Comparison of ENCODE assay signal across 8 cellular contexts in the genomic region with DNA sequence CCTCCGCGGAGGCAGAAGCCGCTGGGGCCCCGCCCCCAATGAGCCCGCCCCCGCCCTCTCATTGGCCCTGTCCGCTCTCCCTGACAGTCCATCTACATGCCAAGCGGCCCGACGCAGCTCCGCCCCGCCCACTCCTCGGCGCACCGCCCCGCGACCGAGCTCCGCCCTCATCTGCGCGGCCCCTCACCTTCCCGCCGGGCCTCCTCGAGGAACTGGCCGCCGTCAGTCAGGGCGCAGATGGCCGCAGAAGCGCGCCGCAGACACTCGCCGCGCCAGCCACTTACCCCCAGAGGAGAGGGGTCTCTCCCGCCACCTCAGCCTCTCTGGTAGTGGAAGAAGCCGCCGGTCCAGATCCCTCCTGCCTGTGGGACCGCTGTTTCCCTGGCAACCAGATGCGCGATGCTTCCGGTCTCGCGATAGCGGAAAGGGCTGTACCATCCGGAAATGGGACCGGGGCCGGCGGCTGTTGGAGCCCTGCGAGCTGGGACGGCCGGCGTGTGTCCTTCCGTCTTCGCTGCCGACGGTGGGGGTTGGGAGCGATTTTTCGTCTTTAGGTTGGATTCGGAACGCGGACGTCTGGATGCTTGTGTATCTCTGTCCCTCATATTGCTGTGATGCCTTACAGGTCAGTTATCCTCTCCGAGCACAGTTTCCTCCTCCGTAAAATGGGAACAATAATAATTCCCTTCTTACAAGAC. TPM values are rescaled to one million over a fixed set of nuclear protein-coding genes. Genes with fewer than 3 reads are reported as not detected.
DNase-seq lines count a peak whose midpoint lies in the region; ATAC-seq and TF ChIP-seq lines count a peak whose summit lies in the region.

A gene (minus strand): TSS at position 401 of the 698 bp plus-strand sequence. CDS start 6,317 bp downstream, outside the sequence.

- H3K27me3 Mint-ChIP-seq in immature natural killer cell (ENCODE audit: low read depth in 3 of 3), result peaks cover 6 to 14% (median 9%) of the 10 kb centered on the region in 3 donors

- DNase-seq in AG04450 (ENCODE audit: low read depth, low spot score) (peak; percentile 91), NCI-H2196 treated with DMSO at 0.1 percent for 48 hours (lab: John Stamatoyannopoulos, UW; ENCODE audit: unreplicated experiment) (peak; percentile 63), cardiac fibroblast (ENCODE audit: low read depth in 2 of 2) (peak; percentile 98), immature natural killer cell (peak; percentile 98 to 99 (median 98)), smooth muscle cell of the brain vasculature (ENCODE audit: low read depth, low spot score) (peak; percentile 88)

- H3K9me3 ChIP-seq in AG04450 (ENCODE audit: control insufficient read depth, insufficient read depth, low read length), result no peaks in the 10 kb centered on the region

- H3K27me3 ChIP-seq in AG04450 (ENCODE audit: control insufficient read depth, insufficient read depth, low read length), result no peaks in the 10 kb centered on the region

- peak within 1 kb of the TSS; percentile 66 for H3K27ac ChIP-seq in AG04450 (ENCODE audit: low read depth, low read length)

- no peaks in the 10 kb centered on the region for H3K36me3 Mint-ChIP-seq in immature natural killer cell

- peak within 1 kb of the TSS; percentile 93 for H3K4me3 ChIP-seq in AG04450 (ENCODE audit: low read depth, low read length)
- peak within 1 kb of the TSS; percentile 91 for H3K4me3 ChIP-seq in WI38 (ENCODE audit: low read depth, low read length)
- H3K4me3 ChIP-seq in cardiac fibroblast (replicated peaks in 1 of 2; ENCODE audit: low read depth in 2 of 2, low read length in 2 of 2), result peak within 1 kb of the TSS; percentile 78 to 85

- H3K4me3 Mint-ChIP-seq in immature natural killer cell, result peak within 1 kb of the TSS; percentile 82 to 98 (median 96)

- POLR2A ChIA-PET in AG04450 (lab: Yijun Ruan, JAX), result interaction anchor here (0.6 to 1.4 kb wide), 5 partner anchors 8 to 201 kb away, joined by 3 to 9 read pairs (median 4); a partner anchor contains a TSS

- CTCF ChIA-PET in AG04450 (lab: Charles Lee), result interaction anchor here (1.9 kb wide), 1 partner anchor 97 kb away, joined by 5 read pairs; no protein-coding TSS in a partner anchor

- H3K27ac Mint-ChIP-seq in immature natural killer cell, result peak within 1 kb of the TSS; percentile 75 to 96 (median 90)

- ATAC-seq in GM18907 (IDR thresholded peaks at IDR 0.05; ENCODE audit: unreplicated experiment) (peak; percentile 98), HG03139 (IDR thresholded peaks at IDR 0.05; ENCODE audit: unreplicated experiment) (peak; percentile 98)

- no peak for TF ChIP-seq CTCF in AG04450 (IDR thresholded peaks at IDR 0.05; ENCODE audit: low read depth, low read length)
- TF ChIP-seq CTCF in WI38 (IDR thresholded peaks at IDR 0.05; ENCODE audit: low read depth, low read length), result no peak
- TF ChIP-seq CTCF in cardiac fibroblast (IDR thresholded peaks at IDR 0.05; ENCODE audit: low read depth, low read length), result no peak

- no peaks in the 10 kb centered on the region for H3K9me3 Mint-ChIP-seq in immature natural killer cell

- peaks cover 47 to 62% of the 10 kb centered on the region in 2 donors for H3K4me1 Mint-ChIP-seq in immature natural killer cell

RNA-seq across cellular contexts. Expression of the gene that starts here (rescaled TPM):
- polyA plus RNA-seq in AG04450 (2011; rRNA removed) (0.43 and 0.45 TPM in 2 replicates), immature natural killer cell (1 to 10 TPM; 1.3 to 3.0 (median 2.0) TPM)
- polyA minus RNA-seq in AG04450 (2011; rRNA and poly(A)+ RNA removed), result 0.23 and 0.26 TPM in 2 replicates

Comparison
In these comparisons a context has a peak if more than half of its experiments do, and no peak if none do; other contexts are left out.
1. Peak in every context shown above with its lines: DNase-seq, ATAC-seq, H3K4me3 ChIP-seq and H3K27ac ChIP-seq.
2. Peak in DNase-seq, H3K4me3 ChIP-seq and H3K27ac ChIP-seq in AG04450; RNA of the gene not detected or under 1 TPM.